ENCODE assay signal across 22 cellular contexts in genomic region chr10:121281576-121281975, GRCh38.
"Had no signal": no experiment of that assay in that cellular context is flagged by ENCODE, and none has a peak within 500 bp of the region (broad histone marks: within the 10 kb centered on the region; RNA-seq: fewer than 3 reads in every experiment).

No MANE protein-coding gene starts in this region.

- H3K27me3 Mint-ChIP-seq: activated B cell treated with CpG ODN at 0.5 μM for 24 hours; activated CD4-positive, alpha-beta T cell treated with anti-CD3 and anti-CD28 coated beads, Interleukin-2, amount 10 ng/mL, durations not matched to agents 24 days and 14 days; stimulated activated naive B cell treated with anti-CD40 and anti-IgM and Interleukin-4, amounts not matched to agents 10 μg/mL and 1 μg/mL and 100 μg/mL, for 72 hours had no signal

- H3K27me3 ChIP-seq: tibial artery had no signal

- H3K27ac Mint-ChIP-seq: activated B cell treated with CpG ODN at 0.5 μM for 24 hours; activated CD4-positive, alpha-beta T cell treated with anti-CD3 and anti-CD28 coated beads, Interleukin-2, amount 10 ng/mL, durations not matched to agents 24 days and 14 days; activated CD8-positive, alpha-beta T cell treated with anti-CD3 and anti-CD28 coated beads, Interleukin-2, amount 10 ng/mL, durations not matched to agents 7 days and 5 days; activated naive CD8-positive, alpha-beta T cell; activated T-cell treated with anti-CD3 and anti-CD28 coated beads, Interleukin-2, amount 50 U/mL, for 72 hours; naive thymus-derived CD8-positive, alpha-beta T cell; stimulated activated naive B cell treated with anti-CD40 and anti-IgM and Interleukin-4, amounts not matched to agents 10 μg/mL and 1 μg/mL and 100 μg/mL, for 72 hours had no signal

- ATAC-seq: activated CD8-positive, alpha-beta T cell treated with anti-CD3 and anti-CD28 coated beads, Interleukin-2, amount 10 ng/mL, durations not matched to agents 7 days and 5 days; activated T-cell treated with anti-CD3 and anti-CD28 coated beads, Interleukin-2, amount 50 U/mL, for 72 hours; left cardiac atrium; naive thymus-derived CD8-positive, alpha-beta T cell; stimulated activated naive B cell treated with anti-CD40 and anti-IgM and Interleukin-4, amounts not matched to agents 10 μg/mL and 1 μg/mL and 100 μg/mL, for 72 hours had no signal

- H3K4me3 ChIP-seq: lung, tibial artery had no signal

- FAIRE-seq: endothelial cell of umbilical vein, TTC549 had no signal

- H3K9me3 ChIP-seq: tibial artery had no signal

- DNase-seq: activated B cell treated with CpG ODN at 0.5 μM for 24 hours; activated CD4-positive, alpha-beta T cell treated with anti-CD3 and anti-CD28 coated beads, Interleukin-2, amount 10 ng/mL, durations not matched to agents 24 days and 14 days; activated CD8-positive, alpha-beta memory T cell treated with anti-CD3 and anti-CD28 coated beads, Interleukin-2, amount 50 U/mL, for 48 hours; activated CD8-positive, alpha-beta T cell treated with anti-CD3 and anti-CD28 coated beads, Interleukin-2, amount 10 ng/mL, durations not matched to agents 7 days and 5 days; activated gamma-delta T cell treated with Interleukin-2 at 50 U/mL for 16 hours; activated T-cell treated with anti-CD3 and anti-CD28 coated beads, Interleukin-2, amount 50 U/mL, for 72 hours; amniotic stem cell; central memory CD4-positive, alpha-beta T cell; effector CD8-positive, alpha-beta T cell; head of caudate nucleus; left cardiac atrium; naive thymus-derived CD8-positive, alpha-beta T cell; posterior cingulate gyrus; retina; stimulated activated CD4-positive, alpha-beta T cell treated with anti-CD3 and anti-CD28 coated beads, Interleukin-4, amount 100 ng/mL, for 1 hour; stimulated activated naive B cell treated with anti-CD40 and anti-IgM and Interleukin-4, amounts not matched to agents 10 μg/mL and 1 μg/mL and 100 μg/mL, for 72 hours; T-helper 2 cell; tibial artery had no signal

- H3K27ac ChIP-seq: tibial artery had no signal

- H3K4me1 Mint-ChIP-seq: activated B cell treated with CpG ODN at 0.5 μM for 24 hours; activated CD4-positive, alpha-beta T cell treated with anti-CD3 and anti-CD28 coated beads, Interleukin-2, amount 10 ng/mL, durations not matched to agents 24 days and 14 days; naive thymus-derived CD8-positive, alpha-beta T cell; stimulated activated naive B cell treated with anti-CD40 and anti-IgM and Interleukin-4, amounts not matched to agents 10 μg/mL and 1 μg/mL and 100 μg/mL, for 72 hours had no signal

- H3K4me3 Mint-ChIP-seq: activated B cell treated with CpG ODN at 0.5 μM for 24 hours; activated CD4-positive, alpha-beta T cell treated with anti-CD3 and anti-CD28 coated beads, Interleukin-2, amount 10 ng/mL, durations not matched to agents 24 days and 14 days; activated CD8-positive, alpha-beta T cell treated with anti-CD3 and anti-CD28 coated beads, Interleukin-2, amount 10 ng/mL, durations not matched to agents 7 days and 5 days; activated naive CD8-positive, alpha-beta T cell; activated T-cell treated with anti-CD3 and anti-CD28 coated beads, Interleukin-2, amount 50 U/mL, for 72 hours; naive thymus-derived CD8-positive, alpha-beta T cell; stimulated activated naive B cell treated with anti-CD40 and anti-IgM and Interleukin-4, amounts not matched to agents 10 μg/mL and 1 μg/mL and 100 μg/mL, for 72 hours had no signal

- H3K36me3 ChIP-seq: tibial artery had no signal

- H3K36me3 Mint-ChIP-seq: activated naive CD8-positive, alpha-beta T cell; naive thymus-derived CD8-positive, alpha-beta T cell; stimulated activated naive B cell treated with anti-CD40 and anti-IgM and Interleukin-4, amounts not matched to agents 10 μg/mL and 1 μg/mL and 100 μg/mL, for 72 hours had no signal
